Comparison of ENCODE assay signal across 1 cellular context in genomic region chr14:99729991-99730875, GRCh38.
TF ChIP-seq lines count a peak whose summit lies in the region.

No MANE protein-coding gene starts in this region.

TF ChIP-seq in HepG2, 621 proteins besides CTCF, POLR2A, EP300 and RAD21 (continued from another document and continues in another):
- TF ChIP-seq ZNF784 (CRISPR knock-in tag; IDR thresholded peaks at IDR 0.05; ENCODE audit: borderline replicate concordance) (no peak; the same call in 1 of the 2 replicates), ZNF879 (CRISPR knock-in tag; IDR thresholded peaks at IDR 0.05) (no peak), PHF21A (CRISPR knock-in tag; IDR thresholded peaks at IDR 0.05) (peak; percentile 95), MAZ (IDR thresholded peaks at IDR 0.05; ENCODE audit: borderline replicate concordance, low read depth, low read length) (peak; percentile 43; the same call in 1 of the 2 replicates), MAZ (CRISPR knock-in tag; IDR thresholded peaks at IDR 0.05; ENCODE audit: low read depth) (peak; percentile 83), AKAP8 (CRISPR knock-in tag; IDR thresholded peaks at IDR 0.05) (0 out of 2 replicates have a peak, but pooled peaks have one; percentile 40), FOXC1 (CRISPR knock-in tag; IDR thresholded peaks at IDR 0.05; ENCODE audit: borderline replicate concordance) (no peak), HMGA1 (CRISPR knock-in tag; conservative IDR thresholded peaks at IDR 0.05) (no peak), BHLHE40 (IDR thresholded peaks at IDR 0.05; ENCODE audit: low read length) (0 out of 2 replicates have a peak, but pooled peaks have one; percentile 26), IKZF5 (CRISPR knock-in tag; IDR thresholded peaks at IDR 0.05) (peak; percentile 54; the same call in 1 of the 2 replicates), ZNF710 (CRISPR knock-in tag; IDR thresholded peaks at IDR 0.05; ENCODE audit: borderline replicate concordance) (0 out of 2 replicates have a peak, but pooled peaks have one; percentile 59), POGK (CRISPR knock-in tag; conservative IDR thresholded peaks at IDR 0.05) (peak; percentile 5; the same call in 1 of the 2 replicates), ZNF430 (CRISPR knock-in tag; IDR thresholded peaks at IDR 0.05) (peak; percentile 49; the same call in 1 of the 2 replicates), ZNF816 (CRISPR knock-in tag; IDR thresholded peaks at IDR 0.05; ENCODE audit: borderline replicate concordance) (0 out of 2 replicates have a peak, but pooled peaks have one; percentile 26), ZNF780A (CRISPR knock-in tag; IDR thresholded peaks at IDR 0.05) (no peak), ZNF761 (CRISPR knock-in tag; conservative IDR thresholded peaks at IDR 0.05) (no peak), ZBTB7A (CRISPR knock-in tag; IDR thresholded peaks at IDR 0.05) (peak; percentile 32; the same call in 1 of the 2 replicates), ZFP62 (CRISPR knock-in tag; IDR thresholded peaks at IDR 0.05) (no peak), HNRNPL (IDR thresholded peaks at IDR 0.05; ENCODE audit: low read depth, low read length) (peak; percentile 77), RAD51 (IDR thresholded peaks at IDR 0.05; ENCODE audit: borderline replicate concordance) (no peak), JUNB (CRISPR knock-in tag; IDR thresholded peaks at IDR 0.05; ENCODE audit: borderline replicate concordance) (no peak), HIC2 (CRISPR knock-in tag; IDR thresholded peaks at IDR 0.05; ENCODE audit: low read depth) (no peak; the same call in 1 of the 2 replicates), SMC3 (IDR thresholded peaks at IDR 0.05; ENCODE audit: low read length) (peak; percentile 42; the same call in 1 of the 2 replicates), ZNF646 (CRISPR knock-in tag; IDR thresholded peaks at IDR 0.05) (no peak), ZNF512B (CRISPR knock-in tag; IDR thresholded peaks at IDR 0.05; ENCODE audit: borderline replicate concordance) (no peak), ZNF747 (CRISPR knock-in tag; IDR thresholded peaks at IDR 0.05; ENCODE audit: borderline replicate concordance) (0 out of 2 replicates have a peak, but pooled peaks have one; percentile 43), HOMEZ (CRISPR knock-in tag; IDR thresholded peaks at IDR 0.05; ENCODE audit: low read depth) (no peak), ZNF513 (CRISPR knock-in tag; conservative IDR thresholded peaks at IDR 0.05) (no peak), TFDP1 (CRISPR knock-in tag; IDR thresholded peaks at IDR 0.05; ENCODE audit: borderline replicate concordance) (peak; percentile 26; the same call in 1 of the 2 replicates), ATF7 (IDR thresholded peaks at IDR 0.05) (no peak), ATF7 (CRISPR knock-in tag; IDR thresholded peaks at IDR 0.05) (no peak)
